In genomic region chr9:98593354-98594253, GRCh38 we compare ENCODE assay signal across 33 cellular contexts.
"Had no signal": no experiment of that assay in that cellular context is flagged by ENCODE, and none has a peak within 500 bp of the region (broad histone marks: within the 10 kb centered on the region; RNA-seq: fewer than 3 reads in every experiment).

No MANE protein-coding gene starts in this region.

- H3K4me3 Mint-ChIP-seq: activated B cell treated with CpG ODN at 0.5 μM for 24 hours; activated CD4-positive, alpha-beta memory T cell treated with anti-CD3 and anti-CD28 coated beads for 36 hours; activated naive CD4-positive, alpha-beta T cell treated with anti-CD3 and anti-CD28 coated beads, Interleukin-2, amount 10 ng/mL, durations not matched to agents 7 days and 5 days; activated naive CD8-positive, alpha-beta T cell; activated naive CD8-positive, alpha-beta T cell treated with anti-CD3 and anti-CD28 coated beads, Interleukin-2, amount 50 U/mL, for 24 hours; activated T-cell treated with anti-CD3 and anti-CD28 coated beads, Interleukin-2, amount 50 U/mL, for 4 hours; activated T-helper 1 cell treated with anti-CD3 and anti-CD28 coated beads, Interleukin-12 subunit alpha, Interleukin-12 subunit beta, Interleukin-2, Interleukin-4 antibody, amounts not matched to agents 30 ng/mL and 10 ng/mL and 1 ng/mL, durations not matched to agents 14 hours and 24 hours and 36 hours; IgD-negative memory B cell; T-helper 1 cell treated with Interleukin-12 subunit alpha and Interleukin-12 subunit beta and Interleukin-4 antibody, amounts not matched to agents 30 μg/mL and 1 μg/mL, for 36 hours; T-helper 2 cell treated with Interferon-gamma antibody and Interleukin-4, amounts not matched to agents 5 μg/mL and 100 μg/mL, for 36 hours had no signal

- ATAC-seq: activated naive CD8-positive, alpha-beta T cell treated with anti-CD3 and anti-CD28 coated beads, Interleukin-2, amount 50 U/mL, for 24 hours; activated T-cell treated with anti-CD3 and anti-CD28 coated beads, Interleukin-2, amount 50 U/mL, for 4 hours; body of pancreas; Panc1 had no signal

- H3K4me1 Mint-ChIP-seq: activated B cell treated with CpG ODN at 0.5 μM for 24 hours; activated naive CD4-positive, alpha-beta T cell treated with anti-CD3 and anti-CD28 coated beads, Interleukin-2, amount 10 ng/mL, durations not matched to agents 7 days and 5 days; activated naive CD8-positive, alpha-beta T cell treated with anti-CD3 and anti-CD28 coated beads, Interleukin-2, amount 50 U/mL, for 24 hours had no signal

- H3K9me3 Mint-ChIP-seq: activated B cell treated with CpG ODN at 0.5 μM for 24 hours; activated CD4-positive, alpha-beta memory T cell treated with anti-CD3 and anti-CD28 coated beads for 36 hours; activated naive CD4-positive, alpha-beta T cell treated with anti-CD3 and anti-CD28 coated beads, Interleukin-2, amount 10 ng/mL, durations not matched to agents 7 days and 5 days; activated naive CD8-positive, alpha-beta T cell treated with anti-CD3 and anti-CD28 coated beads, Interleukin-2, amount 50 U/mL, for 24 hours; activated T-cell treated with anti-CD3 and anti-CD28 coated beads, Interleukin-2, amount 50 U/mL, for 4 hours; activated T-helper 1 cell treated with anti-CD3 and anti-CD28 coated beads, Interleukin-12 subunit alpha, Interleukin-12 subunit beta, Interleukin-2, Interleukin-4 antibody, amounts not matched to agents 30 ng/mL and 10 ng/mL and 1 ng/mL, durations not matched to agents 14 hours and 24 hours and 36 hours; IgD-negative memory B cell; T-helper 1 cell treated with Interleukin-12 subunit alpha and Interleukin-12 subunit beta and Interleukin-4 antibody, amounts not matched to agents 30 μg/mL and 1 μg/mL, for 36 hours; T-helper 2 cell treated with Interferon-gamma antibody and Interleukin-4, amounts not matched to agents 5 μg/mL and 100 μg/mL, for 36 hours had no signal

- H3K27ac ChIP-seq: body of pancreas, breast epithelium, SJSA1, VCaP had no signal

- H3K4me1 ChIP-seq: body of pancreas, breast epithelium, SJSA1 had no signal

- H3K36me3 Mint-ChIP-seq: activated CD4-positive, alpha-beta memory T cell treated with anti-CD3 and anti-CD28 coated beads for 36 hours; activated naive CD4-positive, alpha-beta T cell treated with anti-CD3 and anti-CD28 coated beads, Interleukin-2, amount 10 ng/mL, durations not matched to agents 7 days and 5 days; activated naive CD8-positive, alpha-beta T cell; IgD-negative memory B cell had no signal

- DNase-seq: activated B cell treated with CpG ODN at 0.5 μM for 24 hours; activated CD4-positive, alpha-beta memory T cell treated with anti-CD3 and anti-CD28 coated beads for 36 hours; activated CD4-positive, alpha-beta T cell treated with anti-CD3 and anti-CD28 coated beads for 4 hours; activated CD4-positive, alpha-beta T cell treated with anti-CD3 and anti-CD28 coated beads, Interleukin-2, amount 50 U/mL, for 1 hour; activated CD4-positive, CD25-positive, alpha-beta regulatory T cell treated with anti-CD3 and anti-CD28 coated beads, Interleukin-2, amount 50 U/mL, for 72 hours; activated CD8-positive, alpha-beta memory T cell treated with anti-CD3 and anti-CD28 coated beads, Interleukin-2, amount 50 U/mL, for 4 hours; activated gamma-delta T cell treated with Interleukin-2 at 50 U/mL for 16 hours; activated naive CD4-positive, alpha-beta T cell treated with anti-CD3 and anti-CD28 coated beads, Interleukin-2, amount 10 ng/mL, durations not matched to agents 7 days and 5 days; activated naive CD8-positive, alpha-beta T cell treated with anti-CD3 and anti-CD28 coated beads, Interleukin-2, amount 50 U/mL, for 24 hours; activated T-cell treated with anti-CD3 and anti-CD28 coated beads for 4 hours; activated T-cell treated with anti-CD3 and anti-CD28 coated beads, Interleukin-2, amount 50 U/mL, for 4 hours; body of pancreas; caudate nucleus; Karpas-422; KBM-7; NCI-H1105; NCI-H1436; NCI-H1694; NCI-H1930; NCI-H2081 treated with DMSO at 0.1 percent for 48 hours; NCI-H345; NCI-H524 treated with DMSO at 0.1 percent for 48 hours; SHP77 treated with DMSO at 0.1 percent for 48 hours; SK-N-SH had no signal

- H3K9me3 ChIP-seq: body of pancreas, breast epithelium, SJSA1, SK-N-SH had no signal

- H3K27ac Mint-ChIP-seq: activated B cell treated with CpG ODN at 0.5 μM for 24 hours; activated CD4-positive, alpha-beta memory T cell treated with anti-CD3 and anti-CD28 coated beads for 36 hours; activated naive CD4-positive, alpha-beta T cell treated with anti-CD3 and anti-CD28 coated beads, Interleukin-2, amount 10 ng/mL, durations not matched to agents 7 days and 5 days; activated naive CD8-positive, alpha-beta T cell; activated naive CD8-positive, alpha-beta T cell treated with anti-CD3 and anti-CD28 coated beads, Interleukin-2, amount 50 U/mL, for 24 hours; activated T-helper 1 cell treated with anti-CD3 and anti-CD28 coated beads, Interleukin-12 subunit alpha, Interleukin-12 subunit beta, Interleukin-2, Interleukin-4 antibody, amounts not matched to agents 30 ng/mL and 10 ng/mL and 1 ng/mL, durations not matched to agents 14 hours and 24 hours and 36 hours; IgD-negative memory B cell; T-helper 1 cell treated with Interleukin-12 subunit alpha and Interleukin-12 subunit beta and Interleukin-4 antibody, amounts not matched to agents 30 μg/mL and 1 μg/mL, for 36 hours; T-helper 2 cell treated with Interferon-gamma antibody and Interleukin-4, amounts not matched to agents 5 μg/mL and 100 μg/mL, for 36 hours had no signal

- H3K27me3 ChIP-seq: body of pancreas, SJSA1 had no signal

- H3K36me3 ChIP-seq: breast epithelium, SJSA1 had no signal

- H3K4me3 ChIP-seq: body of pancreas, breast epithelium, SJSA1 had no signal
